Comparison of ENCODE assay signal across 8 cellular contexts in genomic region chrX:47581731-47582647, GRCh38. TPM values are rescaled to one million over a fixed set of nuclear protein-coding genes. Genes with fewer than 3 reads are reported as not detected.
DNase-seq lines count a peak whose midpoint lies in the region; ATAC-seq and TF ChIP-seq lines count a peak whose summit lies in the region.

TSS of gene TIMP1 (plus strand) at chrX:47582436. CDS start at chrX:47583416, 980 bp downstream.

- ATAC-seq in HG03432 (IDR thresholded peaks at IDR 0.05; ENCODE audit: unreplicated experiment): peak; percentile 96

- H3K27ac Mint-ChIP-seq in nephron progenitor cell: no peak within 1 kb of the TSS
- peak within 1 kb of the TSS; percentile 65 for H3K27ac Mint-ChIP-seq in stimulated activated naive CD8-positive, alpha-beta T cell treated with anti-CD3 and anti-CD28 coated beads, Interleukin-15, Interleukin-2, amounts not matched to agents 100 ng/mL and 50 ng/mL, for 24 hours

- H3K27me3 Mint-ChIP-seq in nephron progenitor cell (ENCODE audit: low read depth, poor library complexity): peaks cover 2% of the 10 kb centered on the region
- peaks cover 1% of the 10 kb centered on the region for H3K27me3 Mint-ChIP-seq in stimulated activated naive CD8-positive, alpha-beta T cell treated with anti-CD3 and anti-CD28 coated beads, Interleukin-15, Interleukin-2, amounts not matched to agents 100 ng/mL and 50 ng/mL, for 24 hours

- no peak for TF ChIP-seq CTCF in RWPE1 (conservative IDR thresholded peaks at IDR 0.05; ENCODE audit: low read depth)
- TF ChIP-seq CTCF in fibroblast of the aortic adventitia (IDR thresholded peaks at IDR 0.05; ENCODE audit: insufficient read depth, low read length): no peak
- no peak for TF ChIP-seq CTCF in nephron progenitor cell (IDR thresholded peaks at IDR 0.05)

- POLR2A ChIA-PET in RWPE1 (lab: Yijun Ruan, JAX; ENCODE audit: low non-redundant PET): no interaction called here

- H3K27ac ChIP-seq in RWPE1: peak within 1 kb of the TSS; percentile 76

- H3K4me3 ChIP-seq in fibroblast of the aortic adventitia (ENCODE audit: low read depth, low read length): peak within 1 kb of the TSS; percentile 82

- peak; percentile 89 for DNase-seq in AG08395 (ENCODE audit: low spot score)
- DNase-seq in GM19238 (ENCODE audit: insufficient read length, low spot score): peak; percentile 73
- DNase-seq in RWPE1 (ENCODE audit: low spot score): peak; percentile 91
- peak; percentile 77 for DNase-seq in activated effector memory CD4-positive, alpha-beta T cell treated with Interleukin-2 at 50 U/mL for 16 hours
- DNase-seq in fibroblast of the aortic adventitia (ENCODE audit: low read depth): peak; percentile 89
- DNase-seq in nephron progenitor cell: peak; percentile 77

- peak within 1 kb of the TSS; percentile 66 for H3K4me3 Mint-ChIP-seq in nephron progenitor cell
- H3K4me3 Mint-ChIP-seq in stimulated activated naive CD8-positive, alpha-beta T cell treated with anti-CD3 and anti-CD28 coated beads, Interleukin-15, Interleukin-2, amounts not matched to agents 100 ng/mL and 50 ng/mL, for 24 hours: peak within 1 kb of the TSS; percentile 51

- CTCF ChIA-PET in RWPE1 (lab: Yijun Ruan, JAX): interaction anchor here (0.5 kb wide), 1 partner anchor 259 kb away, joined by 3 read pairs; no protein-coding TSS in a partner anchor

- H3K4me1 Mint-ChIP-seq in nephron progenitor cell: peaks cover 40% of the 10 kb centered on the region
- H3K4me1 Mint-ChIP-seq in stimulated activated naive CD8-positive, alpha-beta T cell treated with anti-CD3 and anti-CD28 coated beads, Interleukin-15, Interleukin-2, amounts not matched to agents 100 ng/mL and 50 ng/mL, for 24 hours (ENCODE audit: low read depth): peaks cover 54% of the 10 kb centered on the region

- peaks cover 69% of the 10 kb centered on the region for H3K9me3 Mint-ChIP-seq in nephron progenitor cell
- H3K9me3 Mint-ChIP-seq in stimulated activated naive CD8-positive, alpha-beta T cell treated with anti-CD3 and anti-CD28 coated beads, Interleukin-15, Interleukin-2, amounts not matched to agents 100 ng/mL and 50 ng/mL, for 24 hours: no peaks in the 10 kb centered on the region

- H3K36me3 Mint-ChIP-seq in nephron progenitor cell (ENCODE audit: low read depth): peaks cover 11% of the 10 kb centered on the region
- peaks cover 5% of the 10 kb centered on the region for H3K36me3 Mint-ChIP-seq in stimulated activated naive CD8-positive, alpha-beta T cell treated with anti-CD3 and anti-CD28 coated beads, Interleukin-15, Interleukin-2, amounts not matched to agents 100 ng/mL and 50 ng/mL, for 24 hours (ENCODE audit: low read depth)

RNA-seq across cellular contexts. Expression of gene TIMP1, which starts in this region (rescaled TPM):
- total RNA-seq in fibroblast of the aortic adventitia (ENCODE audit: low replicate concordance): 834 and 863 TPM in 2 replicates

Comparison
In these comparisons a context has a peak if more than half of its experiments do, and no peak if none do; other contexts are left out.
1. Peak in every context shown above with its lines: DNase-seq, ATAC-seq, H3K4me3 ChIP-seq and H3K27ac ChIP-seq.